Comparison of ENCODE assay signal across 13 cellular contexts in genomic region chrX:10167573-10167972, GRCh38. TPM values are rescaled to one million over a fixed set of nuclear protein-coding genes. Genes with fewer than 3 reads are reported as not detected.
DNase-seq lines count a peak whose midpoint lies in the region; ATAC-seq lines count a peak whose summit lies in the region.
"Had no signal": no experiment of that assay in that cellular context is flagged by ENCODE, and none has a peak within 500 bp of the region (broad histone marks: within the 10 kb centered on the region; RNA-seq: fewer than 3 reads in every experiment).

No MANE protein-coding gene starts in this region.

- H3K36me3 Mint-ChIP-seq in T-helper 2 cell treated with Interferon-gamma antibody and Interleukin-4, amounts not matched to agents 5 μg/mL and 100 μg/mL, for 36 hours (ENCODE audit: low read depth) = no peaks in the 10 kb centered on the region
- H3K36me3 Mint-ChIP-seq in naive thymus-derived CD8-positive, alpha-beta T cell = no peaks in the 10 kb centered on the region

- peak overlapping the region; percentile 29 for H3K27ac ChIP-seq in cingulate gyrus (ENCODE audit: low read depth, low read length)
- H3K27ac ChIP-seq: sigmoid colon had no signal

- no peak overlapping the region for H3K4me3 Mint-ChIP-seq in T-helper 2 cell treated with Interferon-gamma antibody and Interleukin-4, amounts not matched to agents 5 μg/mL and 100 μg/mL, for 36 hours
- no peak overlapping the region for H3K4me3 Mint-ChIP-seq in naive thymus-derived CD8-positive, alpha-beta T cell
- H3K4me3 Mint-ChIP-seq: T-helper 17 cell had no signal

- no peak overlapping the region for H3K27ac Mint-ChIP-seq in T-helper 2 cell treated with Interferon-gamma antibody and Interleukin-4, amounts not matched to agents 5 μg/mL and 100 μg/mL, for 36 hours
- no peak overlapping the region for H3K27ac Mint-ChIP-seq in naive thymus-derived CD8-positive, alpha-beta T cell
- H3K27ac Mint-ChIP-seq: T-helper 17 cell had no signal

- peaks cover 3% of the 10 kb centered on the region for H3K27me3 Mint-ChIP-seq in T-helper 2 cell treated with Interferon-gamma antibody and Interleukin-4, amounts not matched to agents 5 μg/mL and 100 μg/mL, for 36 hours (ENCODE audit: low read depth)
- H3K27me3 Mint-ChIP-seq in naive thymus-derived CD8-positive, alpha-beta T cell = peaks cover 1 to 21% (median 12%) of the 10 kb centered on the region in 5 donors

- POLR2A ChIA-PET in naive thymus-derived CD8-positive, alpha-beta T cell (lab: Charles Lee) = no interaction called here

- H3K4me1 Mint-ChIP-seq in T-helper 2 cell treated with Interferon-gamma antibody and Interleukin-4, amounts not matched to agents 5 μg/mL and 100 μg/mL, for 36 hours (ENCODE audit: low read depth) = peaks cover 7% of the 10 kb centered on the region
- peaks cover 0 to 27% (median 0%) of the 10 kb centered on the region in 4 donors for H3K4me1 Mint-ChIP-seq in naive thymus-derived CD8-positive, alpha-beta T cell

- no peaks in the 10 kb centered on the region for H3K9me3 Mint-ChIP-seq in T-helper 2 cell treated with Interferon-gamma antibody and Interleukin-4, amounts not matched to agents 5 μg/mL and 100 μg/mL, for 36 hours
- peaks cover 0 to 6% (median 0%) of the 10 kb centered on the region in 9 donors for H3K9me3 Mint-ChIP-seq in naive thymus-derived CD8-positive, alpha-beta T cell

- no peak for DNase-seq in T-helper 2 cell treated with Interferon-gamma antibody and Interleukin-4, amounts not matched to agents 5 μg/mL and 100 μg/mL, for 36 hours (ENCODE audit: low spot score)
- DNase-seq in naive thymus-derived CD8-positive, alpha-beta T cell = no peak
- DNase-seq in NK-92 treated with Interleukin-12 subunit alpha and Interleukin-12 subunit beta, amount 100 ng/mL, for 24 hours (lab: John Stamatoyannopoulos, UW) = no peak
- DNase-seq in DMS 273 (lab: John Stamatoyannopoulos, UW; ENCODE audit: unreplicated experiment) = no peak
- DNase-seq: NCI-H187, OCI-M1, T-helper 17 cell, trophoblast cell had no signal

- peak; percentile 44 for ATAC-seq in GM18499 (IDR thresholded peaks at IDR 0.05; ENCODE audit: insufficient read depth, unreplicated experiment)
- ATAC-seq in GM19467 (IDR thresholded peaks at IDR 0.05; ENCODE audit: unreplicated experiment) = peak; percentile 53
- ATAC-seq in HG03196 (IDR thresholded peaks at IDR 0.05; ENCODE audit: unreplicated experiment) = peak; percentile 89
- ATAC-seq in naive thymus-derived CD8-positive, alpha-beta T cell = no peak
- ATAC-seq: T-helper 17 cell had no signal

RNA-seq across cellular contexts. Expression of gene CLCN4, which starts 10.8 kb away (rescaled TPM):
- under 1 TPM; 0.42 to 0.69 TPM for total RNA-seq in naive thymus-derived CD8-positive, alpha-beta T cell
- not detected for polyA plus RNA-seq in naive thymus-derived CD8-positive, alpha-beta T cell

Comparison
In these comparisons a context has a peak if more than half of its experiments do, and no peak if none do; other contexts are left out.
1. ATAC-seq: peak in GM18499 (single experiment), GM19467 (single experiment) and HG03196 (single experiment); none in naive thymus-derived CD8-positive, alpha-beta T cell (0 of 2).